Comparison of ENCODE assay signal across 30 cellular contexts in the genomic region with DNA sequence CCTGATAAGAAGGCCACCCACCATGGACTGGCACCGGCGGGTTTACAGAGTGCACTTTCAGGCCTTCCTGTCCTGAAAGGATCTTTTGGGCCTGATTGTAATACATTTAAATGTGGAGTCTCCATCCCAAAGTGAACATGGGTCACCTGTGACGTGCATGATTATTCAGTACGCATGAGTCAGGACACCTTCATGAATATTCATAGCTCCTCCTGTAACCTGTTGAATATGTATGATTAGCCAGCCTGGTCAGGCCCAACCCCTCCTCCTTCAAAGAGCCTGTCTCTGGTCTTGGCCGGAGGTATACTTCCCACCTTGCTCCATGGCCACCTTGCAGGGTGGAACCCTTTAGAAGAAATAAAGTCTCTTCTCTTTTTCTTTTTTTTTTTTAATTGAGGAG.
"Had no signal": no experiment of that assay in that cellular context is flagged by ENCODE, and none has a peak within 500 bp of the region (broad histone marks: within the 10 kb centered on the region; RNA-seq: fewer than 3 reads in every experiment).

No MANE protein-coding gene starts in this region.

- H3K4me3 ChIP-seq: breast epithelium, SJSA1 had no signal

- H3K4me1 ChIP-seq: breast epithelium had no signal

- H3K27me3 Mint-ChIP-seq: activated CD4-positive, alpha-beta T cell treated with anti-CD3 and anti-CD28 coated beads, Interleukin-2, amount 10 ng/mL, durations not matched to agents 7 days and 5 days had no signal

- H3K36me3 Mint-ChIP-seq: activated CD4-positive, alpha-beta memory T cell treated with anti-CD3 and anti-CD28 coated beads for 36 hours; activated naive CD8-positive, alpha-beta T cell treated with anti-CD3 and anti-CD28 coated beads for 36 hours had no signal

- H3K36me3 ChIP-seq: breast epithelium, SJSA1 had no signal

- H3K27ac Mint-ChIP-seq: activated CD4-positive, alpha-beta memory T cell treated with anti-CD3 and anti-CD28 coated beads for 36 hours; activated CD4-positive, alpha-beta T cell treated with anti-CD3 and anti-CD28 coated beads, Interleukin-2, amount 10 ng/mL, durations not matched to agents 7 days and 5 days; activated naive CD4-positive, alpha-beta T cell treated with anti-CD3 and anti-CD28 coated beads for 36 hours; activated naive CD8-positive, alpha-beta T cell treated with anti-CD3 and anti-CD28 coated beads for 36 hours; T-helper 1 cell treated with Interleukin-12 subunit alpha and Interleukin-12 subunit beta and Interleukin-4 antibody, amounts not matched to agents 30 μg/mL and 1 μg/mL, for 36 hours had no signal

- H3K9me3 Mint-ChIP-seq: activated CD4-positive, alpha-beta memory T cell treated with anti-CD3 and anti-CD28 coated beads for 36 hours; activated CD4-positive, alpha-beta T cell treated with anti-CD3 and anti-CD28 coated beads, Interleukin-2, amount 10 ng/mL, durations not matched to agents 7 days and 5 days; activated naive CD8-positive, alpha-beta T cell treated with anti-CD3 and anti-CD28 coated beads for 36 hours; activated T-cell treated with anti-CD3 and anti-CD28 coated beads, Interleukin-2, amount 50 U/mL, for 4 hours; T-helper 1 cell treated with Interleukin-12 subunit alpha and Interleukin-12 subunit beta and Interleukin-4 antibody, amounts not matched to agents 30 μg/mL and 1 μg/mL, for 36 hours had no signal

- H3K27ac ChIP-seq: breast epithelium, SJSA1 had no signal

- ATAC-seq: activated T-cell treated with anti-CD3 and anti-CD28 coated beads, Interleukin-2, amount 50 U/mL, for 4 hours; Panc1; Right ventricle myocardium inferior; SK-N-SH treated with all-trans-retinoic acid at 6 μM for 48 hours had no signal

- H3K9me3 ChIP-seq: SJSA1 had no signal

- H3K27me3 ChIP-seq: SJSA1 had no signal

- FAIRE-seq: TTC549 had no signal

- DNase-seq: activated CD4-positive, alpha-beta memory T cell treated with anti-CD3 and anti-CD28 coated beads for 36 hours; activated CD4-positive, alpha-beta T cell treated with anti-CD3 and anti-CD28 coated beads, Interleukin-2, amount 10 ng/mL, durations not matched to agents 7 days and 5 days; activated CD4-positive, CD25-positive, alpha-beta regulatory T cell; activated CD8-positive, alpha-beta memory T cell treated with anti-CD3 and anti-CD28 coated beads for 24 hours; activated gamma-delta T cell; activated naive CD4-positive, alpha-beta T cell treated with anti-CD3 and anti-CD28 coated beads for 36 hours; activated naive CD8-positive, alpha-beta T cell treated with anti-CD3 and anti-CD28 coated beads for 36 hours; activated T-cell treated with anti-CD3 and anti-CD28 coated beads, Interleukin-2, amount 50 U/mL, for 4 hours; caudate nucleus; Kasumi-1; KBM-7; MV-4-11; NCI-H1092 treated with DMSO at 0.1 percent for 48 hours; NCI-H1417 treated with DMSO at 0.1 percent for 48 hours; NCI-H1694 treated with DMSO at 0.1 percent for 48 hours; NCI-H2029 treated with DMSO at 0.1 percent for 48 hours; NCI-H345; NCI-H510A; NCI-H526 treated with DMSO at 0.1 percent for 48 hours; NCI-H82; RPMI8226; SW 1271; T1000 had no signal

- H3K4me3 Mint-ChIP-seq: activated CD4-positive, alpha-beta memory T cell treated with anti-CD3 and anti-CD28 coated beads for 36 hours; activated CD4-positive, alpha-beta T cell treated with anti-CD3 and anti-CD28 coated beads, Interleukin-2, amount 10 ng/mL, durations not matched to agents 7 days and 5 days; activated naive CD4-positive, alpha-beta T cell treated with anti-CD3 and anti-CD28 coated beads for 36 hours; activated naive CD8-positive, alpha-beta T cell treated with anti-CD3 and anti-CD28 coated beads for 36 hours; activated T-cell treated with anti-CD3 and anti-CD28 coated beads, Interleukin-2, amount 50 U/mL, for 4 hours; T-helper 1 cell treated with Interleukin-12 subunit alpha and Interleukin-12 subunit beta and Interleukin-4 antibody, amounts not matched to agents 30 μg/mL and 1 μg/mL, for 36 hours had no signal
